Comparison of ENCODE assay signal across 18 cellular contexts in the genomic region with DNA sequence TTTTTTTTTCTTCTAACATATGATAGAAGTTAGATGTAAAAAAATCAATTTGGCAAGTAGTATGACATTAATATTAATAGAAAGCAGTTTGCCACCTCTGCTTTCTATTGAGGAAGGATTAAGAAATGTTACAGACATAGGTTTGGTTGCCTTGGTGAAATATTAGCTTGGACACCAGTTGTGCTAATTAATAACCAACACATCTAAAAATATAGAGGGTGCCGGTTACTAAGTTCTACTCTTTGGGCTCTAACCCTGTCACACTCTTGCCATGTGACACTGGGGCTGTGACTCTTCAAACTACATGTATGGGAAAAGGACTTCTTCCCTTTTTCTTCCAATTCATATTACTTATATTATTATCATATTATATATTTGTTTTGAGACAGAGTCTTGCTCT.
A peak's percentile ranks its signal among the peaks of the same experiment; 100 is the strongest.
DNase-seq lines count a peak whose midpoint lies in the region; ATAC-seq and TF ChIP-seq lines count a peak whose summit lies in the region.
"Had no signal": no experiment of that assay in that cellular context is flagged by ENCODE, and none has a peak within 500 bp of the region (broad histone marks: within the 10 kb centered on the region; RNA-seq: fewer than 3 reads in every experiment).

No MANE protein-coding gene starts in this region.

- WGBS in suprapubic skin: 80% methylated on average over 1 of the region's 1 CpG

- DNase-seq in suprapubic skin (ENCODE audit: low spot score in 2 of 2): no peak
- no peak for DNase-seq in kidney tubule cell (ENCODE audit: low spot score)
- no peak for DNase-seq in NCI-H524 treated with DMSO at 0.1 percent for 48 hours (lab: John Stamatoyannopoulos, UW)
- DNase-seq: activated naive CD4-positive, alpha-beta T cell treated with Interleukin-2 at 50 U/mL for 16 hours; gastrocnemius medialis; left lung; NCI-H1048; NCI-H2171; NK-92 treated with Interleukin-12 subunit alpha and Interleukin-12 subunit beta, amount 100 ng/mL, for 24 hours; stimulated activated CD4-positive, alpha-beta T cell treated with anti-CD3 and anti-CD28 coated beads, Interleukin-4, amount 100 ng/mL, for 1 hour; stimulated activated CD8-positive, alpha-beta memory T cell treated with anti-CD3 and anti-CD28 coated beads, Interleukin-4, amount 100 ng/mL, for 48 hours; T-helper 17 cell had no signal

- no peak for TF ChIP-seq EP300 in suprapubic skin (IDR thresholded peaks at IDR 0.05)

- TF ChIP-seq POLR2A in suprapubic skin (IDR thresholded peaks at IDR 0.05): no peak

- TF ChIP-seq CTCF in suprapubic skin (IDR thresholded peaks at IDR 0.05): no peak

- no peak overlapping the region for H3K4me3 ChIP-seq in suprapubic skin
- H3K4me3 ChIP-seq: gastrocnemius medialis, left lung had no signal

- H3K9me3 ChIP-seq in suprapubic skin: no peaks in the 10 kb centered on the region
- H3K9me3 ChIP-seq: gastrocnemius medialis, left lung had no signal

- H3K27ac ChIP-seq in suprapubic skin: no peak overlapping the region
- H3K27ac ChIP-seq: gastrocnemius medialis, left lung had no signal

- no peaks in the 10 kb centered on the region for H3K27me3 ChIP-seq in suprapubic skin
- H3K27me3 ChIP-seq: gastrocnemius medialis, left lung had no signal

- ATAC-seq in GM18907 (IDR thresholded peaks at IDR 0.05; ENCODE audit: unreplicated experiment) (peak; percentile 64), GM21447 (IDR thresholded peaks at IDR 0.05; ENCODE audit: unreplicated experiment) (peak; percentile 59), HG02970 (IDR thresholded peaks at IDR 0.05; ENCODE audit: low FRiP score, unreplicated experiment) (peak; percentile 37), HG03571 (IDR thresholded peaks at IDR 0.05; ENCODE audit: unreplicated experiment) (peak; percentile 67), HG03025 (IDR thresholded peaks at IDR 0.05; ENCODE audit: low FRiP score, unreplicated experiment) (no peak)
- ATAC-seq: gastrocnemius medialis, HCT116, left lung had no signal

- no peaks in the 10 kb centered on the region for H3K36me3 ChIP-seq in suprapubic skin
- H3K36me3 ChIP-seq: gastrocnemius medialis, left lung had no signal

- H3K4me1 ChIP-seq in suprapubic skin: no peaks in the 10 kb centered on the region
- H3K4me1 ChIP-seq: gastrocnemius medialis, left lung had no signal
